Comparison of ENCODE assay signal across 33 cellular contexts in genomic region chr20:52981051-52981450, GRCh38. TPM values are rescaled to one million over a fixed set of nuclear protein-coding genes. Genes with fewer than 3 reads are reported as not detected.
"Had no signal": no experiment of that assay in that cellular context is flagged by ENCODE, and none has a peak within 500 bp of the region (broad histone marks: within the 10 kb centered on the region; RNA-seq: fewer than 3 reads in every experiment).

No MANE protein-coding gene starts in this region.

- H3K4me3 ChIP-seq: adrenal gland, Peyer's patch, SJSA1 had no signal

- H3K9me3 Mint-ChIP-seq: activated B cell treated with CpG ODN at 0.5 μM for 24 hours; activated CD8-positive, alpha-beta T cell treated with anti-CD3 and anti-CD28 coated beads for 36 hours had no signal

- ATAC-seq: activated CD8-positive, alpha-beta T cell treated with anti-CD3 and anti-CD28 coated beads for 36 hours; PC-3 had no signal

- DNase-seq: activated B cell treated with CpG ODN at 0.5 μM for 24 hours; activated CD4-positive, alpha-beta T cell treated with anti-CD3 and anti-CD28 coated beads for 48 hours; activated CD4-positive, alpha-beta T cell treated with anti-CD3 and anti-CD28 coated beads, Interleukin-2, amount 50 U/mL, for 4 hours; activated CD4-positive, CD25-positive, alpha-beta regulatory T cell treated with anti-CD3 and anti-CD28 coated beads, Interleukin-2, amount 50 U/mL, for 72 hours; activated CD8-positive, alpha-beta T cell treated with anti-CD3 and anti-CD28 coated beads for 36 hours; activated effector memory CD4-positive, alpha-beta T cell treated with anti-CD3 and anti-CD28 coated beads, Interleukin-2, amount 50 U/mL, for 16 hours; activated naive CD4-positive, alpha-beta T cell treated with anti-CD3 and anti-CD28 coated beads, Interleukin-2, amount 50 U/mL, for 16 hours; activated T-cell treated with anti-CD3 and anti-CD28 coated beads, Interleukin-2, amount 50 U/mL, for 48 hours; adrenal gland; central memory CD4-positive, alpha-beta T cell; Karpas-422; KBM-7; MM.1S; MV-4-11; NCI-H1092; NCI-H1436 treated with DMSO at 0.1 percent for 48 hours; NCI-H1694 treated with DMSO at 0.1 percent for 48 hours; NCI-H2029; NCI-H510A; NCI-H526; NCI-H748 treated with DMSO at 0.1 percent for 48 hours; NK-92 treated with Interleukin-12 subunit alpha and Interleukin-12 subunit beta, amount 100 ng/mL, for 24 hours; PC-3; Peyer's patch; RPMI8226; SHP77 treated with DMSO at 0.1 percent for 48 hours; SK-N-SH; T-helper 2 cell; T-helper 9 cell had no signal

- H3K27ac ChIP-seq: adrenal gland, Peyer's patch, SJSA1, VCaP had no signal

- H3K4me1 ChIP-seq: Peyer's patch, SJSA1 had no signal

- H3K9me3 ChIP-seq: adrenal gland, Peyer's patch, SJSA1, SK-N-SH had no signal

- H3K4me3 Mint-ChIP-seq: activated B cell treated with CpG ODN at 0.5 μM for 24 hours; activated CD8-positive, alpha-beta T cell treated with anti-CD3 and anti-CD28 coated beads for 36 hours; brain; IgD-negative memory B cell had no signal

- H3K36me3 ChIP-seq: adrenal gland, Peyer's patch, SJSA1 had no signal

- H3K27me3 ChIP-seq: adrenal gland, Peyer's patch had no signal

- H3K27ac Mint-ChIP-seq: activated B cell treated with CpG ODN at 0.5 μM for 24 hours; activated CD8-positive, alpha-beta T cell treated with anti-CD3 and anti-CD28 coated beads for 36 hours; brain; IgD-negative memory B cell had no signal

- H3K36me3 Mint-ChIP-seq: IgD-negative memory B cell had no signal

RNA-seq across cellular contexts. Expression of gene TSHZ2, which starts 8.9 kb away (rescaled TPM):
- total RNA-seq: PC-3, SJSA1 had no signal
